Comparison of ENCODE assay signal across 8 cellular contexts in genomic region chr1:150281758-150282557, GRCh38. TPM values are rescaled to one million over a fixed set of nuclear protein-coding genes. Genes with fewer than 3 reads are reported as not detected.
DNase-seq lines count a peak whose midpoint lies in the region; ATAC-seq and TF ChIP-seq lines count a peak whose summit lies in the region.

TSS of gene CIART (plus strand) at chr1:150282554. CDS start at chr1:150283268, 714 bp downstream.

- DNase-seq in COR-L47 (lab: John Stamatoyannopoulos, UW) (peak; percentile 99), HFFc6 (peak; percentile 100), NCI-H2081 (lab: John Stamatoyannopoulos, UW) (peak; percentile 99 to 100), breast epithelium (ENCODE audit: low spot score in 2 of 2) (peak; percentile 92 to 98), sciatic nerve (ENCODE audit: low spot score) (peak; percentile 93), cortex of kidney (lab: John Stamatoyannopoulos, UW) (no peak)

- H3K4me3 ChIP-seq in WI38 (ENCODE audit: low read depth, low read length), result peak within 1 kb of the TSS; percentile 61
- H3K4me3 ChIP-seq in breast epithelium, result peak within 1 kb of the TSS; percentile 43 to 75 (median 59)
- H3K4me3 ChIP-seq in iPS-15b (ENCODE audit: low read depth, low read length), result peak within 1 kb of the TSS; percentile 90

- H3K27ac ChIP-seq in breast epithelium, result peak within 1 kb of the TSS; percentile 89 to 91

- H3K4me3 Mint-ChIP-seq in HFFc6, result peak within 1 kb of the TSS; percentile 94

- no peak for TF ChIP-seq CTCF in HFFc6 (IDR thresholded peaks at IDR 0.05)
- TF ChIP-seq CTCF in WI38 (IDR thresholded peaks at IDR 0.05; ENCODE audit: low read depth, low read length), result no peak
- no peak for TF ChIP-seq CTCF in breast epithelium (IDR thresholded peaks at IDR 0.05)

- no peak for TF ChIP-seq POLR2A in breast epithelium (IDR thresholded peaks at IDR 0.05)

- intact Hi-C loops in breast epithelium (cut with DNase I; ENCODE audit: low total_unique reads) (no loop called here), sciatic nerve (cut with DNase I) (loop anchor here (2.0 kb wide), 1 partner anchor 27 kb away; no protein-coding TSS in a partner anchor)

- H3K9me3 ChIP-seq in breast epithelium (no peaks in the 10 kb centered on the region), iPS-15b (ENCODE audit: control insufficient read depth, insufficient read depth, low read length) (no peaks in the 10 kb centered on the region)

- H3K27me3 ChIP-seq in breast epithelium (no peaks in the 10 kb centered on the region), iPS-15b (ENCODE audit: control insufficient read depth, insufficient read depth, low read length) (peaks cover 9% of the 10 kb centered on the region)

- peak within 1 kb of the TSS; percentile 87 for H3K9ac ChIP-seq in iPS-15b (ENCODE audit: low read depth, low read length)

- peaks cover 5% of the 10 kb centered on the region; the same call in 1 of the 2 replicates for H3K36me3 Mint-ChIP-seq in HFFc6 (ENCODE audit: low read depth)

- peaks cover 42% of the 10 kb centered on the region for H3K4me1 Mint-ChIP-seq in HFFc6 (ENCODE audit: low read depth)

- H3K27me3 Mint-ChIP-seq in HFFc6 (ENCODE audit: insufficient read depth), result no peaks in the 10 kb centered on the region; the same call in 1 of the 2 replicates

- H3K36me3 ChIP-seq in breast epithelium (peaks cover 6% of the 10 kb centered on the region), iPS-15b (ENCODE audit: control insufficient read depth, insufficient read depth, low read length) (peaks cover 10% of the 10 kb centered on the region)

- peak; percentile 98 for ATAC-seq in sciatic nerve

- peaks cover 0 to 6% of the 10 kb centered on the region in 2 donors for H3K4me1 ChIP-seq in breast epithelium
- no peaks in the 10 kb centered on the region for H3K4me1 ChIP-seq in iPS-15b (ENCODE audit: control insufficient read depth, insufficient read depth, low read length)

- H3K9me3 Mint-ChIP-seq in HFFc6, result peaks cover 4% of the 10 kb centered on the region

- H3K27ac Mint-ChIP-seq in HFFc6, result peak within 1 kb of the TSS; percentile 98

RNA-seq across cellular contexts. Expression of gene CIART, which starts in this region (rescaled TPM):
- total RNA-seq in HFFc6 (2021; fragmentation: NEBNext Ultra II Directional; extraction: Animal tissue kit (Norgen Biotek cat#: 25700)), result 1 to 10 TPM; 5.6 to 9.8 (median 8.0) TPM
- total RNA-seq in breast epithelium (1 to 10 TPM; 2.6 to 7.4 (median 4.3) TPM), sciatic nerve (5.7 TPM)
